Comparison of ENCODE assay signal across 13 cellular contexts in the genomic region with DNA sequence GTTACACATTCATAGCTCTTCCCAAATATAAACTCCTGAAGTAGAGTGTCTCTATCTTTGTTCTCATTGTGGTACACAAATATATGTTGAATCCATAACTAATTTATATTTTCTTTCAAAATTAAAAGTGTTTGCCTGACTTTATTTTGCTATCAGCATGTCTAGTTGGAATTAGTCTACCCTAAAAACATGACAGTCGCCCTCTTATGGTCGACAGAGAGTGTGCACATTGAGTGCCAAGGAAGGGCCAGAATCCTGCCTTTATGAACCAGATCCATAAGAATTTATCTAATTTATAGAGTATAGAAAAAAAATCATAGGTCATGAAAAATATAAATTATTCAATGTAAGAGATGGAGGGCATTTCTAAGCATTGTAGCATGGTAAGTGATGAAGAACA. TPM values are rescaled to one million over a fixed set of nuclear protein-coding genes. Genes with fewer than 3 reads are reported as not detected.
DNase-seq lines count a peak whose midpoint lies in the region; ATAC-seq and TF ChIP-seq lines count a peak whose summit lies in the region.
"Had no signal": no experiment of that assay in that cellular context is flagged by ENCODE, and none has a peak within 500 bp of the region (broad histone marks: within the 10 kb centered on the region; RNA-seq: fewer than 3 reads in every experiment).

No MANE protein-coding gene starts in this region.

- no peak for TF ChIP-seq POLR2A in HCT116 (IDR thresholded peaks at IDR 0.05; ENCODE audit: borderline replicate concordance, extremely low read depth, insufficient read depth, insufficient read length)

- BruUV-seq in HCT116 (replicated peaks; lab: Mats Ljungman, UMichigan), result no TSS peak
- BruUV-seq in PC-3 (replicated peaks; lab: Mats Ljungman, UMichigan), result no TSS peak

- POLR2A ChIA-PET in HCT116 (lab: Charles Lee), result no interaction called here
- POLR2A ChIA-PET in PC-3 (lab: Charles Lee; ENCODE audit: unreplicated experiment), result no interaction called here

- H4K20me1 ChIP-seq in HCT116 (ENCODE audit: insufficient read depth) (no peaks in the 10 kb centered on the region), PC-3 (ENCODE audit: low read length) (no peaks in the 10 kb centered on the region)

- H3K9me3 ChIP-seq in HCT116 (ENCODE audit: control insufficient read depth in 1 of 2, insufficient read depth in 1 of 2, low read depth in 1 of 2, low read length in 2 of 2) (no peaks in the 10 kb centered on the region), PC-3 (ENCODE audit: low read length) (no peaks in the 10 kb centered on the region)

- intact Hi-C loops in HCT116 (cut with micrococcal nuclease), result loop anchor here (2.0 kb wide), 1 partner anchor 439 kb away; no protein-coding TSS in a partner anchor
- intact Hi-C loops in PC-3 (cut with micrococcal nuclease), result no loop called here
- intact Hi-C loops in posterior cingulate gyrus (cut with DNase I), result no loop called here

- H3K27me3 ChIP-seq in GM06990 (replicated peaks; ENCODE audit: control insufficient read depth, insufficient read depth, low read length) (no peaks in the 10 kb centered on the region), HCT116 (ENCODE audit: insufficient read depth, low read length) (no peaks in the 10 kb centered on the region), PC-3 (ENCODE audit: low read length) (peaks cover 30% of the 10 kb centered on the region), mesendoderm (ENCODE audit: insufficient read depth, low read length, poor library complexity) (no peaks in the 10 kb centered on the region)

- no peak overlapping the region for H2BK120ac ChIP-seq in mesendoderm (ENCODE audit: low read depth, low read length)

- H4K5ac ChIP-seq in mesendoderm (ENCODE audit: low read length), result no peak overlapping the region

- H4K8ac ChIP-seq in mesendoderm (ENCODE audit: low read depth, low read length), result no peak overlapping the region

- RAD21 ChIA-PET in HCT116 (lab: Charles Lee; ENCODE audit: low non-redundant PET in 1 of 2, low total read pairs in 2 of 2, uncharacterized antibody in 2 of 2, unreplicated experiment in 2 of 2), result no interaction called here

- ATAC-seq in HCT116 (peak; percentile 62; the same call in 1 of the 2 replicates), PC-3 (no peak), GM18519 (IDR thresholded peaks at IDR 0.05; ENCODE audit: low FRiP score, unreplicated experiment) (no peak)

- H3K27ac ChIP-seq in HCT116 (ENCODE audit: low read depth, low read length), result no peak overlapping the region
- no peak overlapping the region for H3K27ac ChIP-seq in PC-3 (ENCODE audit: low read length)
- H3K27ac ChIP-seq in mesendoderm (ENCODE audit: low read depth, low read length), result no peak overlapping the region

- H3K79me1 ChIP-seq in mesendoderm (ENCODE audit: low read length), result no peaks in the 10 kb centered on the region

- H2AK5ac ChIP-seq in mesendoderm (ENCODE audit: low read length), result no peak overlapping the region

- H2BK15ac ChIP-seq in mesendoderm (replicated peaks; ENCODE audit: low read depth), result no peak overlapping the region

- DNase-seq in GM06990 (ENCODE audit: extremely low read depth, insufficient read length), result no peak
- peak; percentile 2 for DNase-seq in HCT116 (ENCODE audit: low read depth, low spot score)
- DNase-seq in PC-3, result peak; percentile 43
- DNase-seq in mesendoderm, result peak; percentile 31
- no peak for DNase-seq in NCI-H187 (lab: John Stamatoyannopoulos, UW)
- no peak for DNase-seq in NCI-H2081 (lab: John Stamatoyannopoulos, UW)
- no peak for DNase-seq in posterior cingulate gyrus
- DNase-seq: activated T-cell treated with anti-CD3 and anti-CD28 coated beads, Interleukin-2, amount 50 U/mL, for 48 hours; foreskin melanocyte; GF-D8; T-helper 2 cell had no signal

- no CpG with 5 or more reads among the region's 2 CpGs for WGBS in mesendoderm (ENCODE audit: extremely low coverage, insufficient coverage, low lambda C conversion rate)

- no peak overlapping the region for H3K18ac ChIP-seq in mesendoderm (ENCODE audit: low read length)

- TF ChIP-seq RAD21 in HCT116 (IDR thresholded peaks at IDR 0.05; ENCODE audit: low read depth), result peak; percentile 19; the same call in 1 of the 2 replicates

- H2BK5ac ChIP-seq in mesendoderm (ENCODE audit: low read length), result no peak overlapping the region

- H3K4me3 ChIP-seq in GM06990 (replicated peaks; ENCODE audit: low read depth, low read length), result no peak overlapping the region
- no peak overlapping the region for H3K4me3 ChIP-seq in HCT116 (replicated peaks in 1 of 2; ENCODE audit: low read depth in 1 of 2, low read length in 2 of 2)
- no peak overlapping the region for H3K4me3 ChIP-seq in PC-3 (ENCODE audit: low read length)
- no peak overlapping the region for H3K4me3 ChIP-seq in mesendoderm (ENCODE audit: low read length)

- peak; percentile 67 for TF ChIP-seq CTCF in GM06990 (IDR thresholded peaks at IDR 0.05; ENCODE audit: insufficient read depth, low read length, poor library complexity, severe bottlenecking)
- TF ChIP-seq CTCF in HCT116 (IDR thresholded peaks at IDR 0.05 in 2 of 3, conservative IDR thresholded peaks at IDR 0.05 in 1 of 3; ENCODE audit: borderline replicate concordance in 1 of 3, insufficient read depth in 1 of 3, low read depth in 2 of 3, low read length in 2 of 3), result peak in 2 of 3 experiments; percentile 65 to 76; a peak in 4 of 6 replicates
- TF ChIP-seq CTCF in PC-3 (conservative IDR thresholded peaks at IDR 0.05; ENCODE audit: low read depth, low read length), result peak; percentile 64

- no peak overlapping the region for H3K4ac ChIP-seq in mesendoderm (ENCODE audit: low read depth, low read length)

- H3K9ac ChIP-seq in HCT116 (ENCODE audit: low read length) (no peak overlapping the region), PC-3 (ENCODE audit: low read length) (no peak overlapping the region), mesendoderm (ENCODE audit: low read length) (no peak overlapping the region)

- no peak overlapping the region for H3K23ac ChIP-seq in mesendoderm (ENCODE audit: low read length)

- H3K4me1 ChIP-seq in HCT116 (ENCODE audit: control insufficient read depth in 1 of 2, insufficient read depth in 2 of 2, low read length in 2 of 2) (no peaks in the 10 kb centered on the region), PC-3 (ENCODE audit: insufficient read depth, low read length) (no peaks in the 10 kb centered on the region), mesendoderm (ENCODE audit: control insufficient read depth, low read depth, low read length) (no peaks in the 10 kb centered on the region)

- CTCF ChIA-PET in HCT116 (lab: Charles Lee), result no interaction called here
- CTCF ChIA-PET in PC-3 (lab: Charles Lee), result no interaction called here

- no peak overlapping the region for H2AFZ ChIP-seq in HCT116 (ENCODE audit: low read depth, low read length, poor library complexity, severe bottlenecking)
- no peak overlapping the region for H2AFZ ChIP-seq in PC-3 (ENCODE audit: low read length)

- no peak overlapping the region for H3K56ac ChIP-seq in mesendoderm (ENCODE audit: low read length)

- no peaks in the 10 kb centered on the region for H3K36me3 ChIP-seq in GM06990 (ENCODE audit: control insufficient read depth, insufficient read depth, low read length)
- no peaks in the 10 kb centered on the region for H3K36me3 ChIP-seq in HCT116 (ENCODE audit: control insufficient read depth in 1 of 2, insufficient read depth in 2 of 2, low read length in 2 of 2)
- H3K36me3 ChIP-seq in PC-3 (ENCODE audit: low read depth, low read length), result no peaks in the 10 kb centered on the region
- no peaks in the 10 kb centered on the region for H3K36me3 ChIP-seq in mesendoderm (ENCODE audit: control insufficient read depth, insufficient read depth, low read length)

- no peaks in the 10 kb centered on the region for H3F3A ChIP-seq in PC-3 (ENCODE audit: low read length, unreplicated experiment)

- no peak overlapping the region for H3K4me2 ChIP-seq in HCT116 (ENCODE audit: low read length)
- no peak overlapping the region for H3K4me2 ChIP-seq in PC-3 (ENCODE audit: low read length)
- no peak overlapping the region for H3K4me2 ChIP-seq in mesendoderm (ENCODE audit: low read length)

- H3K79me2 ChIP-seq in HCT116 (ENCODE audit: insufficient read depth, low read length) (no peaks in the 10 kb centered on the region), PC-3 (ENCODE audit: low read length) (no peaks in the 10 kb centered on the region), mesendoderm (ENCODE audit: control insufficient read depth, insufficient read depth, low read length) (no peaks in the 10 kb centered on the region)

- no peaks in the 10 kb centered on the region for H3K9me2 ChIP-seq in HCT116 (ENCODE audit: insufficient read depth)
- no peaks in the 10 kb centered on the region for H3K9me2 ChIP-seq in PC-3 (replicated peaks; ENCODE audit: low read length)

TF ChIP-seq in HCT116, 20 proteins besides CTCF, POLR2A, EP300 and RAD21 (continues in another document):
- TF ChIP-seq POLR2AphosphoS5 (IDR thresholded peaks at IDR 0.05; ENCODE audit: low read depth, low read length) (no peak), ZFX (IDR thresholded peaks at IDR 0.05) (no peak), FOSL1 (IDR thresholded peaks at IDR 0.05; ENCODE audit: low read depth) (no peak), CBX3 (IDR thresholded peaks at IDR 0.05; ENCODE audit: low read depth) (no peak), ELF1 (IDR thresholded peaks at IDR 0.05; ENCODE audit: borderline replicate concordance, low read depth) (no peak)

RNA-seq across cellular contexts. Expression of a gene that starts 12.3 kb away (rescaled TPM):
- not detected for total RNA-seq in HCT116 (2021; ENCODE audit: unreplicated experiment)
- polyA plus RNA-seq in HCT116 (2012), result not detected in 2 replicates
- total RNA-seq in PC-3 (2014; rRNA removed), result not detected in 2 replicates
- polyA plus RNA-seq in mesendoderm (2013, experiment 1 of 2), result not detected
- not detected for polyA plus RNA-seq in mesendoderm (2013, experiment 2 of 2)
- total RNA-seq: subcutaneous adipose tissue had no signal

RNA-seq across cellular contexts. Expression of a gene that starts 40.3 kb away (rescaled TPM):
- total RNA-seq in HCT116 (2021; ENCODE audit: unreplicated experiment) (not detected), PC-3 (2014; rRNA removed) (not detected in 2 replicates)
- polyA plus RNA-seq in HCT116 (2012), result not detected in 2 replicates
- polyA plus RNA-seq in mesendoderm (2013, experiment 1 of 2), result not detected
- polyA plus RNA-seq in mesendoderm (2013, experiment 2 of 2), result not detected
- total RNA-seq: subcutaneous adipose tissue had no signal

Comparison
In these comparisons a context has a peak if more than half of its experiments do, and no peak if none do; other contexts are left out.
1. DNase-seq: peak in HCT116 (single experiment), PC-3 (single experiment) and mesendoderm (single experiment); none in GM06990 (single experiment), NCI-H187 (0 of 2), NCI-H2081 (0 of 2) and posterior cingulate gyrus (0 of 10).
2. Peak in every context shown above with its lines, with median percentiles within 50 percentile points of each other: CTCF ChIP-seq.